ENCODE assay signal across 15 cellular contexts in the genomic region with DNA sequence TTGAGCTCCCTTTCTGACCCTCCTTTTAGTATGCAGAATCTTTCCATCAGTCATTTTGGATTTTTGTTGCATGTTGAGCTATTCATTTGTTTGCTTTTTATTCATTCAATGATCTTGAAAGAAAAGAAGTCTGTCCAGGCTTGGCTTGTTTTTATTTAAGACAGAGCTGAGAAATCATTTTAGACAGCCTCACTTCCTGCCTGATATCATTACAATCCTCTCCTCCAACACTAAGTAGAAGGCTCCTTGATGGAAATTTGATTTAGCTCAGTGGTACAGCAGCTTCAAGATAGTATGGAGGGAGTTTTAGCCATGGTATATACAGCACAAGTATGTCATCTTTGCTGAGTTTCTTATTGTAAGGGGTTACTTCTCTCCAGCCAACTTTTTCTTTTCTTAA. TPM values are rescaled to one million over a fixed set of nuclear protein-coding genes. Genes with fewer than 3 reads are reported as not detected.
DNase-seq lines count a peak whose midpoint lies in the region; ATAC-seq and TF ChIP-seq lines count a peak whose summit lies in the region.
"Had no signal": no experiment of that assay in that cellular context is flagged by ENCODE, and none has a peak within 500 bp of the region (broad histone marks: within the 10 kb centered on the region; RNA-seq: fewer than 3 reads in every experiment).

No MANE protein-coding gene starts in this region.

- ATAC-seq in GM21528 (IDR thresholded peaks at IDR 0.05; ENCODE audit: low FRiP score, unreplicated experiment) (no peak), HG02852 (IDR thresholded peaks at IDR 0.05; ENCODE audit: unreplicated experiment) (no peak)

- H3K36me3 ChIP-seq in Caco-2 (ENCODE audit: control insufficient read depth, insufficient read depth, low read length) (no peaks in the 10 kb centered on the region), adrenal gland (replicated peaks in 1 of 2) (no peaks in the 10 kb centered on the region)

- H3K27me3 ChIP-seq in Caco-2 (replicated peaks; ENCODE audit: control insufficient read depth, insufficient read depth, low read length) (no peaks in the 10 kb centered on the region), adrenal gland (no peaks in the 10 kb centered on the region)

- no peak for TF ChIP-seq POLR2A in adrenal gland (IDR thresholded peaks at IDR 0.05)

- peaks cover 35% of the 10 kb centered on the region for H3K4me1 Mint-ChIP-seq in Caco-2 (ENCODE audit: low read depth, unreplicated experiment)
- H3K4me1 Mint-ChIP-seq: activated naive CD4-positive, alpha-beta T cell treated with anti-CD3 and anti-CD28 coated beads, Interleukin-2, amount 10 ng/mL, durations not matched to agents 7 days and 5 days had no signal

- POLR2A ChIA-PET in Caco-2 (lab: Charles Lee) = interaction anchor here (1.1 kb wide), 1 partner anchor 9 kb away, joined by 3 read pairs; no protein-coding TSS in a partner anchor

- H3K9me3 Mint-ChIP-seq in Caco-2 (ENCODE audit: unreplicated experiment) = no peaks in the 10 kb centered on the region
- H3K9me3 Mint-ChIP-seq: activated naive CD4-positive, alpha-beta T cell treated with anti-CD3 and anti-CD28 coated beads, Interleukin-2, amount 10 ng/mL, durations not matched to agents 7 days and 5 days had no signal

- peak overlapping the region in 3 of 5 donors; percentile 54 to 66 (median 58) for H3K27ac ChIP-seq in adrenal gland
- H3K27ac ChIP-seq: KMS-11 had no signal

- peaks cover 33% of the 10 kb centered on the region for H3K4me1 ChIP-seq in Caco-2
- peaks cover 43 to 95% of the 10 kb centered on the region in 2 donors for H3K4me1 ChIP-seq in adrenal gland (replicated peaks in 1 of 2)

- BruUV-seq in Caco-2 (replicated peaks; lab: Mats Ljungman, UMichigan) = no TSS peak

- CTCF ChIA-PET in Caco-2 (lab: Charles Lee) = interaction anchor here (0.8 kb wide), 1 partner anchor 109 kb away, joined by 3 read pairs; no protein-coding TSS in a partner anchor

- intact Hi-C loops in Caco-2 (cut with micrococcal nuclease; ENCODE audit: unreplicated experiment) = loop anchor here (10.0 kb wide), 1 partner anchor 326 kb away; no protein-coding TSS in a partner anchor
- intact Hi-C loops in adrenal gland (cut with DNase I) = no loop called here

- no peaks in the 10 kb centered on the region for H3K36me3 Mint-ChIP-seq in Caco-2 (ENCODE audit: insufficient read depth, unreplicated experiment)
- H3K36me3 Mint-ChIP-seq: activated naive CD4-positive, alpha-beta T cell treated with anti-CD3 and anti-CD28 coated beads, Interleukin-2, amount 10 ng/mL, durations not matched to agents 7 days and 5 days had no signal

- no peaks in the 10 kb centered on the region for H3K27me3 Mint-ChIP-seq in Caco-2 (ENCODE audit: insufficient read depth, unreplicated experiment)
- H3K27me3 Mint-ChIP-seq: activated naive CD4-positive, alpha-beta T cell treated with anti-CD3 and anti-CD28 coated beads, Interleukin-2, amount 10 ng/mL, durations not matched to agents 7 days and 5 days had no signal

- TF ChIP-seq CTCF in Caco-2 (IDR thresholded peaks at IDR 0.05; ENCODE audit: insufficient read depth in 1 of 2, low read depth in 1 of 2, low read length in 1 of 2, severe bottlenecking in 1 of 2, unreplicated experiment in 1 of 2) (no peak), adrenal gland (IDR thresholded peaks at IDR 0.05) (no peak), fibroblast of the aortic adventitia (IDR thresholded peaks at IDR 0.05; ENCODE audit: insufficient read depth, low read length) (no peak)

- no peak overlapping the region for H3K4me3 Mint-ChIP-seq in Caco-2 (ENCODE audit: unreplicated experiment)
- H3K4me3 Mint-ChIP-seq: activated naive CD4-positive, alpha-beta T cell treated with anti-CD3 and anti-CD28 coated beads, Interleukin-2, amount 10 ng/mL, durations not matched to agents 7 days and 5 days had no signal

- H3K4me3 ChIP-seq in Caco-2 (ENCODE audit: low read depth, low read length) (no peak overlapping the region), adrenal gland (no peak overlapping the region), fibroblast of the aortic adventitia (ENCODE audit: low read depth, low read length) (no peak overlapping the region)

- H3K27ac Mint-ChIP-seq in Caco-2 (ENCODE audit: unreplicated experiment) = peak overlapping the region; percentile 26
- H3K27ac Mint-ChIP-seq: activated naive CD4-positive, alpha-beta T cell treated with anti-CD3 and anti-CD28 coated beads, Interleukin-2, amount 10 ng/mL, durations not matched to agents 7 days and 5 days had no signal

- DNase-seq in Caco-2 = no peak
- no peak for DNase-seq in adrenal gland
- DNase-seq in fibroblast of the aortic adventitia (ENCODE audit: low read depth) = peak; percentile 46
- DNase-seq in pons (ENCODE audit: low spot score) = peak; percentile 38
- DNase-seq in kidney tubule cell (ENCODE audit: low spot score) = no peak
- DNase-seq in NCI-H2171 treated with DMSO at 0.1 percent for 48 hours (lab: John Stamatoyannopoulos, UW) = no peak
- DNase-seq: activated CD4-positive, alpha-beta T cell treated with anti-CD3 and anti-CD28 coated beads, Interleukin-2, amount 50 U/mL, for 48 hours; activated naive CD4-positive, alpha-beta T cell treated with anti-CD3 and anti-CD28 coated beads, Interleukin-2, amount 10 ng/mL, durations not matched to agents 7 days and 5 days; dermis blood vessel endothelial cell; glutamatergic neuron; NCI-H1930; T-helper 1 cell had no signal

- H3K9me3 ChIP-seq in Caco-2 (no peaks in the 10 kb centered on the region; the same call in 1 of the 2 replicates), adrenal gland (replicated peaks in 1 of 3) (no peaks in the 10 kb centered on the region)

RNA-seq across cellular contexts. Expression of gene MBNL2, which starts 28.4 kb away (rescaled TPM):
- total RNA-seq in Caco-2 (2022) (41.6 TPM in 2 replicates), adrenal gland (100 to 1,000 TPM; 102 to 250 (median 163) TPM), fibroblast of the aortic adventitia (ENCODE audit: low replicate concordance) (44.3 and 120 TPM in 2 replicates)
- polyA plus RNA-seq in adrenal gland = 100 to 1,000 TPM in 1 of 3 donors, 10 to 100 TPM in 2; 29.2 to 119 (median 40.2) TPM

Comparison
In these comparisons a context has a peak if more than half of its experiments do, and no peak if none do; other contexts are left out.
1. DNase-seq: peak in fibroblast of the aortic adventitia (single experiment) and pons (single experiment); none in Caco-2 (0 of 2), adrenal gland (0 of 7), kidney tubule cell (single experiment) and NCI-H2171 treated with DMSO at 0.1 percent for 48 hours (single experiment).